ENCODE assay signal across 11 cellular contexts in genomic region chr10:89029201-89029600, GRCh38. TPM values are rescaled to one million over a fixed set of nuclear protein-coding genes. Genes with fewer than 3 reads are reported as not detected.
DNase-seq lines count a peak whose midpoint lies in the region; ATAC-seq and TF ChIP-seq lines count a peak whose summit lies in the region.
"Had no signal": no experiment of that assay in that cellular context is flagged by ENCODE, and none has a peak within 500 bp of the region (broad histone marks: within the 10 kb centered on the region; RNA-seq: fewer than 3 reads in every experiment).

No MANE protein-coding gene starts in this region.

- peak; percentile 41 for ATAC-seq in omental fat pad (ENCODE audit: low FRiP score)

- TF ChIP-seq CTCF in AG10803 (conservative IDR thresholded peaks at IDR 0.05; ENCODE audit: low read length) (no peak), omental fat pad (IDR thresholded peaks at IDR 0.05) (no peak), ovary (IDR thresholded peaks at IDR 0.05) (no peak)

- peak overlapping the region in 1 of 2 donors; percentile 32 for H3K27ac ChIP-seq in ovary

- H3K9me3 ChIP-seq in ovary = no peaks in the 10 kb centered on the region
- H3K9me3 ChIP-seq: Peyer's patch had no signal

- intact Hi-C loops in head of caudate nucleus (cut with DNase I) (no loop called here), ovary (cut with DNase I) (loop anchor here in 2 of 4 donors (5.0 to 10.0 kb wide), 3 partner anchors 183 to 194 kb away; no protein-coding TSS in a partner anchor)

- H3K4me3 ChIP-seq in AG10803 (ENCODE audit: low read length) = no peak overlapping the region
- no peak overlapping the region for H3K4me3 ChIP-seq in ovary
- H3K4me3 ChIP-seq: Peyer's patch had no signal

- no peaks in the 10 kb centered on the region for H3K27me3 ChIP-seq in ovary
- H3K27me3 ChIP-seq: Peyer's patch had no signal

- H3K36me3 ChIP-seq in ovary = no peaks in the 10 kb centered on the region
- H3K36me3 ChIP-seq: Peyer's patch had no signal

- TF ChIP-seq EP300 in ovary (IDR thresholded peaks at IDR 0.05) = no peak

- DNase-seq in AG10803 (ENCODE audit: low read depth) (peak; percentile 49), amniotic epithelial cell (ENCODE audit: low read depth) (peak; percentile 56), fibroblast of peridontal ligament (ENCODE audit: extremely low read depth) (peak; percentile 33), omental fat pad (ENCODE audit: low spot score) (no peak), head of caudate nucleus (no peak), ovary (no peak), SW480 (ENCODE audit: low spot score) (no peak), globus pallidus (ENCODE audit: low spot score) (no peak)
- DNase-seq: GOT3, NCI-H2171 had no signal

- H3K4me1 ChIP-seq in ovary (ENCODE audit: insufficient read depth) = no peaks in the 10 kb centered on the region
- H3K4me1 ChIP-seq: Peyer's patch had no signal

- TF ChIP-seq POLR2A in ovary (IDR thresholded peaks at IDR 0.05) = no peak

- 17 to 28% (median 21%) methylated on average over 3 of the region's 3 CpGs for WGBS in ovary, 3 donors

RNA-seq across cellular contexts. Expression of gene FAS, which starts 38.6 kb away (rescaled TPM):
- 10 to 100 TPM; 23.3 to 92.5 (median 46.7) TPM for total RNA-seq in omental fat pad
- total RNA-seq in ovary = 10 to 100 TPM; 41.4 to 75.9 (median 46.5) TPM
- polyA plus RNA-seq in ovary = 10 to 100 TPM; 33.1 to 35.0 TPM

Comparison
In these comparisons a context has a peak if more than half of its experiments do, and no peak if none do; other contexts are left out.
1. DNase-seq: peak in AG10803 (single experiment), amniotic epithelial cell (single experiment) and fibroblast of peridontal ligament (single experiment); none in omental fat pad (single experiment), head of caudate nucleus (0 of 42), ovary (0 of 5), SW480 (single experiment) and globus pallidus (single experiment).